30 cellular contexts compared by ENCODE assay signal in the genomic region with DNA sequence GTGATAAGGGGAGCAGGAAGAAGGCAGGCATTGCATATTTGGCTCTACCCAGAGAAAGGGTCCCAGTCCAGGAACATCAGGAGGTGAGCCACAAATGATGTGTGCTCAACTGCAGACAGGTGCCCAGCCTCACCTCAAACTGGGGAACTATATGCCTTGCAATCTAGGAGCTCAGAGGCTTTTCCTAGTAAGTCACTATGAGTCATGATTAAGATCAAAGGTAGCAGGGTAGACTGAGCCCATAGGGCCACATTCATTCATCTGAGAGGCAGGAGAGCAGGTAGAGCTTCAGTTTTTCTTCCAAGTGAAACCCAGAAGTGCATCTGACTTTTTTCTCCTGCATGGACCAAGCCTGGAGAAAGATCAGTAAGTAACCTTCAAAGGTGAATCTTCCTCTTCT.
"Had no signal": no experiment of that assay in that cellular context is flagged by ENCODE, and none has a peak within 500 bp of the region (broad histone marks: within the 10 kb centered on the region; RNA-seq: fewer than 3 reads in every experiment).

No MANE protein-coding gene starts in this region.

- H3K9me3 Mint-ChIP-seq: activated CD4-positive, alpha-beta T cell treated with anti-CD3 and anti-CD28 coated beads, Interleukin-2, amount 10 ng/mL, durations not matched to agents 24 days and 14 days; effector memory CD8-positive, alpha-beta T cell; stimulated activated effector memory CD8-positive, alpha-beta T cell treated with anti-CD3 and anti-CD28 coated beads, Interleukin-12 subunit alpha, Interleukin-12 subunit beta, amount 100 ng/mL, for 72 hours; T-helper 1 cell treated with Interleukin-12 subunit alpha and Interleukin-12 subunit beta and Interleukin-4 antibody, amounts not matched to agents 30 μg/mL and 1 μg/mL, for 36 hours; type B pancreatic cell had no signal

- H3K36me3 ChIP-seq: cardiac muscle cell, heart right ventricle, left ventricle myocardium inferior, neutrophil, vagina had no signal

- H3K27ac Mint-ChIP-seq: activated CD4-positive, alpha-beta memory T cell treated with anti-CD3 and anti-CD28 coated beads for 36 hours; activated CD4-positive, alpha-beta T cell treated with anti-CD3 and anti-CD28 coated beads, Interleukin-2, amount 10 ng/mL, durations not matched to agents 24 days and 14 days; activated T-helper 17 cell treated with anti-CD3 and anti-CD28 coated beads, Interleukin-2, amount 50 U/mL, for 72 hours; effector memory CD8-positive, alpha-beta T cell; naive B cell; nephron progenitor cell; progenitor cell of endocrine pancreas; stimulated activated effector memory CD8-positive, alpha-beta T cell treated with anti-CD3 and anti-CD28 coated beads, Interleukin-12 subunit alpha, Interleukin-12 subunit beta, amount 100 ng/mL, for 72 hours; stimulated activated naive CD8-positive, alpha-beta T cell treated with anti-CD3 and anti-CD28 coated beads, Interleukin-15, amount 100 ng/mL, for 72 hours; T-helper 1 cell treated with Interleukin-12 subunit alpha and Interleukin-12 subunit beta and Interleukin-4 antibody, amounts not matched to agents 30 μg/mL and 1 μg/mL, for 36 hours; type B pancreatic cell had no signal

- H3K4me3 Mint-ChIP-seq: activated CD4-positive, alpha-beta memory T cell treated with anti-CD3 and anti-CD28 coated beads for 36 hours; activated CD4-positive, alpha-beta T cell treated with anti-CD3 and anti-CD28 coated beads, Interleukin-2, amount 10 ng/mL, durations not matched to agents 24 days and 14 days; activated T-cell treated with anti-CD3 and anti-CD28 coated beads, Interleukin-2, amount 50 U/mL, for 4 hours; activated T-helper 17 cell treated with anti-CD3 and anti-CD28 coated beads, Interleukin-2, amount 50 U/mL, for 72 hours; effector memory CD8-positive, alpha-beta T cell; naive B cell; nephron progenitor cell; stimulated activated effector memory CD8-positive, alpha-beta T cell treated with anti-CD3 and anti-CD28 coated beads, Interleukin-12 subunit alpha, Interleukin-12 subunit beta, amount 100 ng/mL, for 72 hours; stimulated activated naive CD8-positive, alpha-beta T cell treated with anti-CD3 and anti-CD28 coated beads, Interleukin-15, amount 100 ng/mL, for 72 hours; T-helper 1 cell treated with Interleukin-12 subunit alpha and Interleukin-12 subunit beta and Interleukin-4 antibody, amounts not matched to agents 30 μg/mL and 1 μg/mL, for 36 hours; type B pancreatic cell had no signal

- DNase-seq: activated CD4-positive, alpha-beta memory T cell treated with anti-CD3 and anti-CD28 coated beads for 36 hours; activated CD4-positive, alpha-beta T cell treated with anti-CD3 and anti-CD28 coated beads, Interleukin-2, amount 10 ng/mL, durations not matched to agents 24 days and 14 days; activated gamma-delta T cell treated with Interleukin-2 at 50 U/mL for 16 hours; activated naive CD4-positive, alpha-beta T cell treated with anti-CD3 and anti-CD28 coated beads, Interleukin-2, amount 50 U/mL, for 16 hours; activated T-cell treated with anti-CD3 and anti-CD28 coated beads, Interleukin-2, amount 50 U/mL, for 4 hours; effector memory CD8-positive, alpha-beta T cell; foreskin fibroblast; heart right ventricle; kidney glomerular epithelial cell; left ventricle myocardium inferior; naive B cell; nephron progenitor cell; retina; stimulated activated CD4-positive, alpha-beta T cell treated with anti-CD3 and anti-CD28 coated beads, Interleukin-4, amount 100 ng/mL, for 24 hours; stimulated activated naive CD8-positive, alpha-beta T cell treated with anti-CD3 and anti-CD28 coated beads, Interleukin-15, amount 100 ng/mL, for 72 hours; substantia nigra; T-helper 9 cell had no signal

- H3K27me3 Mint-ChIP-seq: type B pancreatic cell had no signal

- H3K4me3 ChIP-seq: cardiac muscle cell, coronary artery, heart right ventricle, left ventricle myocardium inferior, skin epidermis, vagina had no signal

- FAIRE-seq: TTC549 had no signal

- H3K4me1 ChIP-seq: heart right ventricle, left ventricle myocardium inferior, vagina had no signal

- H3K27me3 ChIP-seq: cardiac muscle cell, heart right ventricle, neutrophil, vagina had no signal

- H3K4me1 Mint-ChIP-seq: activated CD4-positive, alpha-beta T cell treated with anti-CD3 and anti-CD28 coated beads, Interleukin-2, amount 10 ng/mL, durations not matched to agents 24 days and 14 days; activated T-helper 17 cell treated with anti-CD3 and anti-CD28 coated beads, Interleukin-2, amount 50 U/mL, for 72 hours; naive B cell; stimulated activated effector memory CD8-positive, alpha-beta T cell treated with anti-CD3 and anti-CD28 coated beads, Interleukin-12 subunit alpha, Interleukin-12 subunit beta, amount 100 ng/mL, for 72 hours had no signal

- H3K9me3 ChIP-seq: neutrophil, vagina had no signal

- H3K27ac ChIP-seq: cardiac muscle cell, coronary artery, heart right ventricle, left ventricle myocardium inferior, neutrophil, skin epidermis, vagina, VCaP had no signal

- H3K36me3 Mint-ChIP-seq: activated CD4-positive, alpha-beta memory T cell treated with anti-CD3 and anti-CD28 coated beads for 36 hours; naive B cell; stimulated activated effector memory CD8-positive, alpha-beta T cell treated with anti-CD3 and anti-CD28 coated beads, Interleukin-12 subunit alpha, Interleukin-12 subunit beta, amount 100 ng/mL, for 72 hours; type B pancreatic cell had no signal

- ATAC-seq: activated T-cell treated with anti-CD3 and anti-CD28 coated beads, Interleukin-2, amount 50 U/mL, for 4 hours; activated T-helper 17 cell treated with anti-CD3 and anti-CD28 coated beads, Interleukin-2, amount 50 U/mL, for 72 hours; effector memory CD8-positive, alpha-beta T cell; heart right ventricle; sciatic nerve; stimulated activated effector memory CD8-positive, alpha-beta T cell treated with anti-CD3 and anti-CD28 coated beads, Interleukin-12 subunit alpha, Interleukin-12 subunit beta, amount 100 ng/mL, for 72 hours; stimulated activated naive CD8-positive, alpha-beta T cell treated with anti-CD3 and anti-CD28 coated beads, Interleukin-15, amount 100 ng/mL, for 72 hours had no signal
